22 cellular contexts compared by ENCODE assay signal in the genomic region with DNA sequence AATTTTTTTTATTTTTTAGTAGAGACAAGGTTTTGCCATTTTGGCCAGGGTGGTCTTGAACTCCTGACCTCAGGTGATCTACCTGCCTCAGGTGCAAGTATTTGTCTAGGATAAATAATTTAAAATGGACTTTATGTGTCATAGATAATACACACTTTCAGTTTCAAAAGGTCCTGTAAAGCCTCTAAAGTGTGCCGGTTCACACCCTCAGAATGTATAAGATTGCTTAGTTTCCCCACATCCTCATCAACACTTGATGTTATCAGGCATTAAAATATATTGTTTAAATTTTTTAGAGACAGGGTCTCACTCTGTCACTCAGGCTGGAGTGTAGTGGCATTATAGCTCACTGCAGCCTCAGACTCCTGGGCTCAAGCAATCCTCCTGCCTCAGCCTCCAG.
DNase-seq lines count a peak whose midpoint lies in the region; ATAC-seq, FAIRE-seq and TF ChIP-seq lines count a peak whose summit lies in the region.
"Had no signal": no experiment of that assay in that cellular context is flagged by ENCODE, and none has a peak within 500 bp of the region (broad histone marks: within the 10 kb centered on the region; RNA-seq: fewer than 3 reads in every experiment).

No MANE protein-coding gene starts in this region.

- H3K4me3 ChIP-seq in spleen: no peak overlapping the region
- H3K4me3 ChIP-seq: BLaER1, right atrium auricular region had no signal

- FAIRE-seq in RCC 7860 (lab: Jason Lieb, UNC): no peak
- FAIRE-seq: G401.6, H54 had no signal

- peak overlapping the region in 5 of 8 donors; percentile 49 to 91 (median 83) for H3K27ac ChIP-seq in spleen
- H3K27ac ChIP-seq: BLaER1, right atrium auricular region, VCaP had no signal

- H3K27me3 Mint-ChIP-seq in activated T-cell treated with anti-CD3 and anti-CD28 coated beads, Interleukin-2, amount 50 U/mL, for 24 hours: no peaks in the 10 kb centered on the region
- H3K27me3 Mint-ChIP-seq in activated naive CD8-positive, alpha-beta T cell: no peaks in the 10 kb centered on the region

- H3K27ac Mint-ChIP-seq in activated T-cell treated with anti-CD3 and anti-CD28 coated beads, Interleukin-2, amount 50 U/mL, for 24 hours: peak overlapping the region; percentile 59
- peak overlapping the region; percentile 76 for H3K27ac Mint-ChIP-seq in activated naive CD8-positive, alpha-beta T cell

- peaks cover 36 to 93% (median 73%) of the 10 kb centered on the region in 6 donors for H3K4me1 ChIP-seq in spleen
- H3K4me1 ChIP-seq: right atrium auricular region had no signal

- H3K27me3 ChIP-seq in spleen (replicated peaks in 1 of 7): no peaks in the 10 kb centered on the region
- H3K27me3 ChIP-seq: BLaER1, right atrium auricular region had no signal

- TF ChIP-seq POLR2A in spleen (IDR thresholded peaks at IDR 0.05): no peak

- H3K36me3 ChIP-seq in spleen: peaks cover 0 to 18% (median 0%) of the 10 kb centered on the region in 6 donors
- H3K36me3 ChIP-seq: BLaER1, right atrium auricular region had no signal

- no peak for TF ChIP-seq CTCF in spleen (IDR thresholded peaks at IDR 0.05 in 8 of 11, conservative IDR thresholded peaks at IDR 0.05 in 3 of 11)

- no peak overlapping the region for H3K4me3 Mint-ChIP-seq in activated T-cell treated with anti-CD3 and anti-CD28 coated beads, Interleukin-2, amount 50 U/mL, for 24 hours
- H3K4me3 Mint-ChIP-seq in activated naive CD8-positive, alpha-beta T cell: no peak overlapping the region

- H3K9me3 ChIP-seq in spleen: no peaks in the 10 kb centered on the region
- H3K9me3 ChIP-seq: BLaER1, right atrium auricular region had no signal

- ATAC-seq in HG03135 (IDR thresholded peaks at IDR 0.05; ENCODE audit: unreplicated experiment) (peak; percentile 46), GM18517 (IDR thresholded peaks at IDR 0.05; ENCODE audit: unreplicated experiment) (no peak)

- peaks cover 76% of the 10 kb centered on the region for H3K4me1 Mint-ChIP-seq in activated T-cell treated with anti-CD3 and anti-CD28 coated beads, Interleukin-2, amount 50 U/mL, for 24 hours (ENCODE audit: low read depth)
- peaks cover 83% of the 10 kb centered on the region for H3K4me1 Mint-ChIP-seq in activated naive CD8-positive, alpha-beta T cell (ENCODE audit: low read depth)

- intact Hi-C loops in spleen (cut with DNase I; ENCODE audit: low total_unique reads): no loop called here

- DNase-seq in activated T-cell treated with anti-CD3 and anti-CD28 coated beads, Interleukin-2, amount 50 U/mL, for 24 hours: no peak
- no peak for DNase-seq in activated T-cell treated with anti-CD3 and anti-CD28 coated beads for 4 hours
- no peak for DNase-seq in spleen
- no peak for DNase-seq in RCC 7860 (ENCODE audit: low spot score)
- no peak for DNase-seq in MV-4-11 (lab: John Stamatoyannopoulos, UW)
- DNase-seq: activated effector memory CD4-positive, alpha-beta T cell treated with anti-CD3 and anti-CD28 coated beads, Interleukin-2, amount 50 U/mL, for 16 hours; cerebellar nuclear complex; foreskin melanocyte; KBM-7; mammary epithelial cell; NCI-H1694; NCI-H774; SIG-M5; stimulated activated CD8-positive, alpha-beta memory T cell treated with anti-CD3 and anti-CD28 coated beads, Interleukin-4, amount 100 ng/mL, for 48 hours had no signal

- 49 to 84% (median 70%) methylated on average over 1 of the region's 1 CpG for WGBS in spleen, 5 donors

- no peaks in the 10 kb centered on the region for H3K9me3 Mint-ChIP-seq in activated T-cell treated with anti-CD3 and anti-CD28 coated beads, Interleukin-2, amount 50 U/mL, for 24 hours
- H3K9me3 Mint-ChIP-seq in activated naive CD8-positive, alpha-beta T cell (ENCODE audit: low read depth): no peaks in the 10 kb centered on the region

- H3K36me3 Mint-ChIP-seq in activated T-cell treated with anti-CD3 and anti-CD28 coated beads, Interleukin-2, amount 50 U/mL, for 24 hours (ENCODE audit: low read depth): peaks cover 60% of the 10 kb centered on the region
- peaks cover 19% of the 10 kb centered on the region for H3K36me3 Mint-ChIP-seq in activated naive CD8-positive, alpha-beta T cell
